In the genomic region with DNA sequence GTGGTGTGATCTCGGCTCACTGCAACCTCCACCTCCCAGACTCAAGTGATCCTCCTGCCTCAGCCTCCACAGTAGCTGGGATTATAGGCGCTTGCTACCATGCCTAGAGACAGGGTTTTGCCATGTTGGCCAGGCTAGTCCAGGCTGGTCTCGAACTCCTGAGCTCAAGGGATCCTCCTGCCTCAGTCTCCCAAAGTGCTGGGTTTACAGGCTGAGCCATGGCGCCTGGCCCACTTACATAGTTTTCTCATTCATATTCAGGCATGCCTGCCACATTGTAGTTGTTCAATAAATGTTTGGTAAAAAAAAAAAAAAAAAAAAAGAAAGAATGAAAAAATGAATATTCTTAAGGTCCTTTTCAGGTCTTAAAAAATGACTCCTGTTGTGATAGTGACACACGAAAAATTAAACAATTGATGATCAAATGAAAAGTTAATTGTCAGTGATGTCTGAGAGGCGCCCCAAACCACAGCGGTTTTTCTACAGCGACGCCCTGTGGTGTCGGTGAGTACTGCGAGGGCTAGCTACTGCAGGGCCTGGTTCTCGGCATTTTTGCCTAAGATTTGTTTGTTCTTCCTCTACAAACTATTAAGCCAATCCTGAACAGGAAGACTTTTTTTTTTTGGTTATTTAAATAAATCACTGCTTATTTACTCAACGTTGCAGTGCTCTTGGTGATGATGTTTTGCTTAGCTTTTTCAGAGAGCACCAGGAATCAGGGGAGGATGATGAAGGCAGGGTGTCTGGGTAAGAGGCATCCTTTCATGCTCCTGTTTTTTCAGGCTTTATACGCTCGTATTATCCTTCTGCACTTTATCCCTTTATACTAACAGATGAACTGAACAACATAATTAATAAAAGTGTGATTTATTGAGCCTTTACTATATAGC, we compare ENCODE assay signal across 7 cellular contexts.
DNase-seq lines count a peak whose midpoint lies in the region; ATAC-seq and TF ChIP-seq lines count a peak whose summit lies in the region.

No MANE protein-coding gene starts in this region.

- H3K9me3 Mint-ChIP-seq in activated CD8-positive, alpha-beta T cell treated with anti-CD3 and anti-CD28 coated beads, Interleukin-2, amount 10 ng/mL, durations not matched to agents 7 days and 5 days (ENCODE audit: insufficient read depth): no peaks in the 10 kb centered on the region

- H3K4me3 Mint-ChIP-seq in activated CD8-positive, alpha-beta T cell treated with anti-CD3 and anti-CD28 coated beads, Interleukin-2, amount 10 ng/mL, durations not matched to agents 7 days and 5 days: no peak overlapping the region

- no peak overlapping the region for H3K27ac Mint-ChIP-seq in activated CD8-positive, alpha-beta T cell treated with anti-CD3 and anti-CD28 coated beads, Interleukin-2, amount 10 ng/mL, durations not matched to agents 7 days and 5 days

- no peaks in the 10 kb centered on the region for H3K27me3 Mint-ChIP-seq in activated CD8-positive, alpha-beta T cell treated with anti-CD3 and anti-CD28 coated beads, Interleukin-2, amount 10 ng/mL, durations not matched to agents 7 days and 5 days (ENCODE audit: low read depth)

- no peaks in the 10 kb centered on the region for H3K36me3 Mint-ChIP-seq in activated CD8-positive, alpha-beta T cell treated with anti-CD3 and anti-CD28 coated beads, Interleukin-2, amount 10 ng/mL, durations not matched to agents 7 days and 5 days (ENCODE audit: low read depth)

- H3K4me1 ChIP-seq in ES-I3 (ENCODE audit: insufficient read depth, low read length): peaks cover 38% of the 10 kb centered on the region

- intact Hi-C loops in head of caudate nucleus (cut with DNase I): loop anchor here (5.0 kb wide), 1 partner anchor 125 kb away; no protein-coding TSS in a partner anchor

- peaks cover 3% of the 10 kb centered on the region; the same call in 1 of the 2 replicates for H3K36me3 ChIP-seq in ES-I3 (ENCODE audit: insufficient read depth, low read length)

- TF ChIP-seq EP300 in Ishikawa (IDR thresholded peaks at IDR 0.05; ENCODE audit: borderline replicate concordance): no peak

- peak overlapping the region; percentile 17; the same call in 1 of the 2 replicates for H3K9ac ChIP-seq in ES-I3 (ENCODE audit: low read depth, low read length)

- H3K9me3 ChIP-seq in ES-I3 (ENCODE audit: control insufficient read depth, insufficient read depth, low read length): peaks cover 12% of the 10 kb centered on the region

- no peaks in the 10 kb centered on the region for H3K4me1 Mint-ChIP-seq in activated CD8-positive, alpha-beta T cell treated with anti-CD3 and anti-CD28 coated beads, Interleukin-2, amount 10 ng/mL, durations not matched to agents 7 days and 5 days (ENCODE audit: low read depth)

- DNase-seq in activated CD8-positive, alpha-beta T cell treated with anti-CD3 and anti-CD28 coated beads, Interleukin-2, amount 10 ng/mL, durations not matched to agents 7 days and 5 days: peak; percentile 54
- DNase-seq in head of caudate nucleus (peak in 41 of 42 donors; percentile 16 to 85 (median 66)), retina (peak; percentile 74), NCI-H146 treated with DMSO at 0.1 percent for 48 hours (lab: John Stamatoyannopoulos, UW; ENCODE audit: unreplicated experiment) (no peak)

- POLR2A ChIA-PET in activated CD8-positive, alpha-beta T cell treated with anti-CD3 and anti-CD28 coated beads, Interleukin-2, amount 10 ng/mL, durations not matched to agents 7 days and 5 days (lab: Charles Lee): no interaction called here

- TF ChIP-seq RAD21 in Ishikawa (IDR thresholded peaks at IDR 0.05; ENCODE audit: low read depth): peak; percentile 47

- ATAC-seq in GM19463 (IDR thresholded peaks at IDR 0.05; ENCODE audit: unreplicated experiment): peak; percentile 78
- ATAC-seq in activated CD8-positive, alpha-beta T cell treated with anti-CD3 and anti-CD28 coated beads, Interleukin-2, amount 10 ng/mL, durations not matched to agents 7 days and 5 days: peak; percentile 63

- CTCF ChIA-PET in activated CD8-positive, alpha-beta T cell treated with anti-CD3 and anti-CD28 coated beads, Interleukin-2, amount 10 ng/mL, durations not matched to agents 7 days and 5 days (lab: Charles Lee): interaction anchor here (0.7 to 1.4 kb wide), 5 partner anchors 8 to 246 kb away, joined by 3 to 5 read pairs (median 4); no protein-coding TSS in a partner anchor

TF ChIP-seq in Ishikawa, 13 proteins besides CTCF, POLR2A, EP300 and RAD21:
- TF ChIP-seq, protein P1, sequence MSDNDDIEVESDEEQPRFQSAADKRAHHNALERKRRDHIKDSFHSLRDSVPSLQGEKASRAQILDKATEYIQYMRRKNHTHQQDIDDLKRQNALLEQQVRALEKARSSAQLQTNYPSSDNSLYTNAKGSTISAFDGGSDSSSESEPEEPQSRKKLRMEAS (IDR thresholded peaks at IDR 0.05): no peak
- TF ChIP-seq EGR1 (IDR thresholded peaks at IDR 0.05): no peak
- TF ChIP-seq NFIC (IDR thresholded peaks at IDR 0.05): no peak
- TF ChIP-seq TEAD4 (IDR thresholded peaks at IDR 0.05): no peak
- no peak for TF ChIP-seq FOXM1 (IDR thresholded peaks at IDR 0.05; ENCODE audit: borderline replicate concordance, low read depth)
- TF ChIP-seq CREB1 (IDR thresholded peaks at IDR 0.05; ENCODE audit: low read depth): no peak
- TF ChIP-seq, protein P2, sequence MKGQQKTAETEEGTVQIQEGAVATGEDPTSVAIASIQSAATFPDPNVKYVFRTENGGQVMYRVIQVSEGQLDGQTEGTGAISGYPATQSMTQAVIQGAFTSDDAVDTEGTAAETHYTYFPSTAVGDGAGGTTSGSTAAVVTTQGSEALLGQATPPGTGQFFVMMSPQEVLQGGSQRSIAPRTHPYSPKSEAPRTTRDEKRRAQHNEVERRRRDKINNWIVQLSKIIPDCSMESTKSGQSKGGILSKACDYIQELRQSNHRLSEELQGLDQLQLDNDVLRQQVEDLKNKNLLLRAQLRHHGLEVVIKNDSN (IDR thresholded peaks at IDR 0.05): no peak
- no peak for TF ChIP-seq ZBTB7A (IDR thresholded peaks at IDR 0.05; ENCODE audit: low read depth)
- TF ChIP-seq TAF1 (IDR thresholded peaks at IDR 0.05; ENCODE audit: low read depth): no peak
- TF ChIP-seq REST (IDR thresholded peaks at IDR 0.05; ENCODE audit: low read depth): no peak
- no peak for TF ChIP-seq CEBPB (IDR thresholded peaks at IDR 0.05)
- TF ChIP-seq TCF12 (IDR thresholded peaks at IDR 0.05; ENCODE audit: low read depth): no peak
- TF ChIP-seq YY1 (IDR thresholded peaks at IDR 0.05; ENCODE audit: low read depth): no peak
